Comparison of ENCODE assay signal across 8 cellular contexts in genomic region chr17:68169165-68169821, GRCh38.
DNase-seq lines count a peak whose midpoint lies in the region; ATAC-seq and TF ChIP-seq lines count a peak whose summit lies in the region.
"Not testable (repeated sequence)": the region's sequence is repeated elsewhere in the genome, so short reads cannot be mapped to it uniquely, and the experiment has no call there.

No MANE protein-coding gene starts in this region.

- CTCF ChIA-PET in Caco-2 (lab: Charles Lee): interaction anchor here (0.8 to 1.2 kb wide), 2 partner anchors 78 to 263 kb away, joined by 3 to 4 read pairs; partner anchors contain the start of gene AMZ2

- H3K36me3 Mint-ChIP-seq in Caco-2 (ENCODE audit: insufficient read depth, unreplicated experiment): peaks cover 12% of the 10 kb centered on the region
- H3K36me3 Mint-ChIP-seq in T-helper 2 cell treated with Interferon-gamma antibody and Interleukin-4, amounts not matched to agents 5 μg/mL and 100 μg/mL, for 36 hours (ENCODE audit: low read depth): not testable (repeated sequence)

- not testable (repeated sequence) for TF ChIP-seq POLR2A in breast epithelium (IDR thresholded peaks at IDR 0.05); upper lobe of left lung (IDR thresholded peaks at IDR 0.05)

- POLR2A ChIA-PET in Caco-2 (lab: Charles Lee): interaction anchor here (1.1 kb wide), 1 partner anchor 289 kb away, joined by 3 read pairs; no protein-coding TSS in a partner anchor

- not testable (repeated sequence) for H3K27me3 Mint-ChIP-seq in Caco-2 (ENCODE audit: insufficient read depth, unreplicated experiment); T-helper 2 cell treated with Interferon-gamma antibody and Interleukin-4, amounts not matched to agents 5 μg/mL and 100 μg/mL, for 36 hours (ENCODE audit: low read depth)

- not testable (repeated sequence) for H3K4me1 Mint-ChIP-seq in Caco-2 (ENCODE audit: low read depth, unreplicated experiment)
- peaks cover 26% of the 10 kb centered on the region for H3K4me1 Mint-ChIP-seq in T-helper 2 cell treated with Interferon-gamma antibody and Interleukin-4, amounts not matched to agents 5 μg/mL and 100 μg/mL, for 36 hours (ENCODE audit: low read depth)

- TF ChIP-seq EP300 in upper lobe of left lung (IDR thresholded peaks at IDR 0.05): not testable (repeated sequence)

- ATAC-seq in upper lobe of left lung (ENCODE audit: low FRiP score in 2 of 2): not testable (repeated sequence)

- H3K4me3 Mint-ChIP-seq in Caco-2 (ENCODE audit: unreplicated experiment): peak overlapping the region; percentile 67
- H3K4me3 Mint-ChIP-seq in T-helper 2 cell treated with Interferon-gamma antibody and Interleukin-4, amounts not matched to agents 5 μg/mL and 100 μg/mL, for 36 hours: peak overlapping the region; percentile 61

- H2AFZ ChIP-seq in osteoblast (ENCODE audit: low read length): not testable (repeated sequence)

- not testable (repeated sequence) for TF ChIP-seq CTCF in Caco-2 (IDR thresholded peaks at IDR 0.05; ENCODE audit: insufficient read depth in 1 of 2, low read depth in 1 of 2, low read length in 1 of 2, severe bottlenecking in 1 of 2, unreplicated experiment in 1 of 2); GM12864 (IDR thresholded peaks at IDR 0.05; ENCODE audit: low read depth, low read length, missing control alignments); breast epithelium (IDR thresholded peaks at IDR 0.05); kidney epithelial cell (IDR thresholded peaks at IDR 0.05; ENCODE audit: insufficient read depth, low read length, poor library complexity, severe bottlenecking); osteoblast (IDR thresholded peaks at IDR 0.05; ENCODE audit: extremely low read depth, low read depth, low read length); upper lobe of left lung (IDR thresholded peaks at IDR 0.05)

- peak overlapping the region; percentile 43 for H3K4me3 ChIP-seq in Caco-2 (ENCODE audit: low read depth, low read length)
- H3K4me3 ChIP-seq in GM12864 (ENCODE audit: low read depth, low read length): peak overlapping the region; percentile 33
- H3K4me3 ChIP-seq in breast epithelium: peak overlapping the region in 2 of 3 donors; percentile 22 to 28
- H3K4me3 ChIP-seq in kidney epithelial cell (ENCODE audit: low read depth, low read length): peak overlapping the region; percentile 25
- H3K4me3 ChIP-seq in osteoblast (ENCODE audit: insufficient read depth, low read length): peak overlapping the region; percentile 28
- peak overlapping the region in 3 of 4 donors; percentile 11 to 37 (median 17) for H3K4me3 ChIP-seq in upper lobe of left lung

- not testable (repeated sequence) for BruUV-seq in Caco-2 (replicated peaks; lab: Mats Ljungman, UMichigan)

- H3K27ac ChIP-seq in breast epithelium; osteoblast (ENCODE audit: low read depth, low read length); upper lobe of left lung: not testable (repeated sequence)

- H3K79me2 ChIP-seq in osteoblast (ENCODE audit: insufficient read depth, low read length): not testable (repeated sequence)

- intact Hi-C loops in Caco-2 (cut with micrococcal nuclease; ENCODE audit: unreplicated experiment); breast epithelium (cut with DNase I; ENCODE audit: low total_unique reads): not testable (repeated sequence)

- H4K20me1 ChIP-seq in osteoblast (ENCODE audit: insufficient read depth, low read length): not testable (repeated sequence)

- not testable (repeated sequence) for H3K36me3 ChIP-seq in Caco-2 (ENCODE audit: control insufficient read depth, insufficient read depth, low read length); breast epithelium; kidney epithelial cell (ENCODE audit: control insufficient read depth, insufficient read depth, low read length); osteoblast (ENCODE audit: insufficient read depth, low read length); upper lobe of left lung

- H3K27ac Mint-ChIP-seq in Caco-2 (ENCODE audit: unreplicated experiment): peak overlapping the region; percentile 50
- H3K27ac Mint-ChIP-seq in T-helper 2 cell treated with Interferon-gamma antibody and Interleukin-4, amounts not matched to agents 5 μg/mL and 100 μg/mL, for 36 hours: not testable (repeated sequence)

- not testable (repeated sequence) for H3K4me2 ChIP-seq in osteoblast (ENCODE audit: insufficient read depth, low read length)

- WGBS in upper lobe of left lung, 2 donors: 92% methylated on average over 24 to 36 of the region's 42 CpGs

- H3K9me3 Mint-ChIP-seq in Caco-2 (ENCODE audit: unreplicated experiment); T-helper 2 cell treated with Interferon-gamma antibody and Interleukin-4, amounts not matched to agents 5 μg/mL and 100 μg/mL, for 36 hours: not testable (repeated sequence)

- H3K9me3 ChIP-seq in Caco-2; breast epithelium; osteoblast (ENCODE audit: low read depth, low read length); upper lobe of left lung: not testable (repeated sequence)

- not testable (repeated sequence) for H3K27me3 ChIP-seq in Caco-2 (replicated peaks; ENCODE audit: control insufficient read depth, insufficient read depth, low read length); breast epithelium; kidney epithelial cell (ENCODE audit: control insufficient read depth, insufficient read depth, low read length); osteoblast (ENCODE audit: insufficient read depth, low read length); upper lobe of left lung

- not testable (repeated sequence) for H3K4me1 ChIP-seq in Caco-2; breast epithelium; osteoblast (ENCODE audit: insufficient read depth, low read length); upper lobe of left lung

- peak; percentile 69 for DNase-seq in Caco-2
- DNase-seq in GM12864 (ENCODE audit: low read depth); T-helper 2 cell treated with Interferon-gamma antibody and Interleukin-4, amounts not matched to agents 5 μg/mL and 100 μg/mL, for 36 hours (ENCODE audit: low spot score); breast epithelium (ENCODE audit: low spot score in 2 of 2); kidney epithelial cell (ENCODE audit: low read depth); osteoblast (ENCODE audit: insufficient read length, low spot score, missing footprints): not testable (repeated sequence)
- DNase-seq in NCI-H510A (lab: John Stamatoyannopoulos, UW): peak; percentile 60
- peak in 1 of 2 donors; percentile 85 for DNase-seq in upper lobe of left lung
